Comparison of ENCODE assay signal across 1 cellular context in the genomic region with DNA sequence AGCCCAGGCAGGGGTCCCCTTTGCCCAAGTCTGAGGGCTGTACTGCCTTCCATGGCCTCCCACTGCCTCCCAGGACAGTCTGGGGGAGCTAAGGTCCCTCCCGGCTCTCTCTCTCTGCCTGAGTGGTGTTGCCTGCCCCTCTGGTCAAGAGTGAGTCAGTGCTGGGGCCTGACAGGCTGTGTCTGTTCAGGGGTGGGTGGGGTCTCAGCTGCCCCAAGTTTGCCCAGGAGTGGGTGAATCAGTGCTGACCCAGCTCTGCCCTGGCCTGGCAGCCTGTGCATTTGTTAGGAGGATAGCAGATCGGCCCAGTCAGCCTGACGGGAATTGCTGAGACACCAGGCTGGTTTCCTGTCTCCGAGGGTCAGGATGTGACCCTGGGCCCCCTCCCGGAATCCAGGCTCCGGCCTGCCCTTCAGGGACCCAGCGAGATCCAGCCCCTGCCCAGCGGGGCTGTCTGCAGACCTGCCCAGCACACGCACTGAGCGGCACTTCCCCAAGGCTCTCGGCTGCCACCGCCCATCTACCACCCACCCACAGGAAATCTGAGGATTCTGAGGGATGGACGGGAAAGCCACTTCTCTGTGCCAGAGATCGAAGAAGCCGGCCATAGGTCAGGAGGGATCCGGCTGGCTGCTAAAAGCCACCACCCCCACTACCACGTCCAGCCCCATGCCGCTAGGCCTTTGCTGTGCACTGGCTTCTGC.
A peak's percentile ranks its signal among the peaks of the same experiment; 100 is the strongest.
TF ChIP-seq lines count a peak whose summit lies in the region.

No MANE protein-coding gene starts in this region.

TF ChIP-seq in HepG2, 621 proteins besides CTCF, POLR2A, EP300 and RAD21 (continues in another document):
- TF ChIP-seq, protein P1, sequence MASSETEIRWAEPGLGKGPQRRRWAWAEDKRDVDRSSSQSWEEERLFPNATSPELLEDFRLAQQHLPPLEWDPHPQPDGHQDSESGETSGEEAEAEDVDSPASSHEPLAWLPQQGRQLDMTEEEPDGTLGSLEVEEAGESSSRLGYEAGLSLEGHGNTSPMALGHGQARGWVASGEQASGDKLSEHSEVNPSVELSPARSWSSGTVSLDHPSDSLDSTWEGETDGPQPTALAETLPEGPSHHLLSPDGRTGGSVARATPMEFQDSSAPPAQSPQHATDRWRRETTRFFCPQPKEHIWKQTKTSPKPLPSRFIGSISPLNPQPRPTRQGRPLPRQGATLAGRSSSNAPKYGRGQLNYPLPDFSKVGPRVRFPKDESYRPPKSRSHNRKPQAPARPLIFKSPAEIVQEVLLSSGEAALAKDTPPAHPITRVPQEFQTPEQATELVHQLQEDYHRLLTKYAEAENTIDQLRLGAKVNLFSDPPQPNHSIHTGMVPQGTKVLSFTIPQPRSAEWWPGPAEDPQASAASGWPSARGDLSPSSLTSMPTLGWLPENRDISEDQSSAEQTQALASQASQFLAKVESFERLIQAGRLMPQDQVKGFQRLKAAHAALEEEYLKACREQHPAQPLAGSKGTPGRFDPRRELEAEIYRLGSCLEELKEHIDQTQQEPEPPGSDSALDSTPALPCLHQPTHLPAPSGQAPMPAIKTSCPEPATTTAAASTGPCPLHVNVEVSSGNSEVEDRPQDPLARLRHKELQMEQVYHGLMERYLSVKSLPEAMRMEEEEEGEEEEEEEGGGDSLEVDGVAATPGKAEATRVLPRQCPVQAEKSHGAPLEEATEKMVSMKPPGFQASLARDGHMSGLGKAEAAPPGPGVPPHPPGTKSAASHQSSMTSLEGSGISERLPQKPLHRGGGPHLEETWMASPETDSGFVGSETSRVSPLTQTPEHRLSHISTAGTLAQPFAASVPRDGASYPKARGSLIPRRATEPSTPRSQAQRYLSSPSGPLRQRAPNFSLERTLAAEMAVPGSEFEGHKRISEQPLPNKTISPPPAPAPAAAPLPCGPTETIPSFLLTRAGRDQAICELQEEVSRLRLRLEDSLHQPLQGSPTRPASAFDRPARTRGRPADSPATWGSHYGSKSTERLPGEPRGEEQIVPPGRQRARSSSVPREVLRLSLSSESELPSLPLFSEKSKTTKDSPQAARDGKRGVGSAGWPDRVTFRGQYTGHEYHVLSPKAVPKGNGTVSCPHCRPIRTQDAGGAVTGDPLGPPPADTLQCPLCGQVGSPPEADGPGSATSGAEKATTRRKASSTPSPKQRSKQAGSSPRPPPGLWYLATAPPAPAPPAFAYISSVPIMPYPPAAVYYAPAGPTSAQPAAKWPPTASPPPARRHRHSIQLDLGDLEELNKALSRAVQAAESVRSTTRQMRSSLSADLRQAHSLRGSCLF (CRISPR knock-in tag; IDR thresholded peaks at IDR 0.05; ENCODE audit: borderline replicate concordance) = no peak
- TF ChIP-seq ZNF234 (CRISPR knock-in tag; conservative IDR thresholded peaks at IDR 0.05) = no peak
- no peak for TF ChIP-seq ZNF629 (CRISPR knock-in tag; conservative IDR thresholded peaks at IDR 0.05)
- TF ChIP-seq ZNF800 (CRISPR knock-in tag; IDR thresholded peaks at IDR 0.05) = no peak
- no peak for TF ChIP-seq ZNF713 (CRISPR knock-in tag; IDR thresholded peaks at IDR 0.05)
- TF ChIP-seq FOXK1 (CRISPR knock-in tag; IDR thresholded peaks at IDR 0.05; ENCODE audit: borderline replicate concordance, low read depth) = no peak
- TF ChIP-seq TGIF2 (CRISPR knock-in tag; IDR thresholded peaks at IDR 0.05) = no peak
- no peak for TF ChIP-seq NR1H2 (CRISPR knock-in tag; IDR thresholded peaks at IDR 0.05; ENCODE audit: borderline replicate concordance, low read depth)
- no peak for TF ChIP-seq ZNF746 (CRISPR knock-in tag; IDR thresholded peaks at IDR 0.05)
- TF ChIP-seq STAT6 (CRISPR knock-in tag; IDR thresholded peaks at IDR 0.05; ENCODE audit: borderline replicate concordance) = no peak
- TF ChIP-seq ZNF10 (CRISPR knock-in tag; IDR thresholded peaks at IDR 0.05; ENCODE audit: borderline replicate concordance, low read depth) = no peak
- TF ChIP-seq PAF1 (CRISPR knock-in tag; IDR thresholded peaks at IDR 0.05) = no peak
- 0 out of 2 replicates have a peak, but pooled peaks have one; percentile 47 for TF ChIP-seq NRL (CRISPR knock-in tag; IDR thresholded peaks at IDR 0.05; ENCODE audit: borderline replicate concordance)
- TF ChIP-seq, protein P2, sequence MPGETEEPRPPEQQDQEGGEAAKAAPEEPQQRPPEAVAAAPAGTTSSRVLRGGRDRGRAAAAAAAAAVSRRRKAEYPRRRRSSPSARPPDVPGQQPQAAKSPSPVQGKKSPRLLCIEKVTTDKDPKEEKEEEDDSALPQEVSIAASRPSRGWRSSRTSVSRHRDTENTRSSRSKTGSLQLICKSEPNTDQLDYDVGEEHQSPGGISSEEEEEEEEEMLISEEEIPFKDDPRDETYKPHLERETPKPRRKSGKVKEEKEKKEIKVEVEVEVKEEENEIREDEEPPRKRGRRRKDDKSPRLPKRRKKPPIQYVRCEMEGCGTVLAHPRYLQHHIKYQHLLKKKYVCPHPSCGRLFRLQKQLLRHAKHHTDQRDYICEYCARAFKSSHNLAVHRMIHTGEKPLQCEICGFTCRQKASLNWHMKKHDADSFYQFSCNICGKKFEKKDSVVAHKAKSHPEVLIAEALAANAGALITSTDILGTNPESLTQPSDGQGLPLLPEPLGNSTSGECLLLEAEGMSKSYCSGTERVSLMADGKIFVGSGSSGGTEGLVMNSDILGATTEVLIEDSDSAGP (CRISPR knock-in tag; IDR thresholded peaks at IDR 0.05; ENCODE audit: borderline replicate concordance) = peak; percentile 47; the same call in 1 of the 2 replicates
- TF ChIP-seq, protein P3, sequence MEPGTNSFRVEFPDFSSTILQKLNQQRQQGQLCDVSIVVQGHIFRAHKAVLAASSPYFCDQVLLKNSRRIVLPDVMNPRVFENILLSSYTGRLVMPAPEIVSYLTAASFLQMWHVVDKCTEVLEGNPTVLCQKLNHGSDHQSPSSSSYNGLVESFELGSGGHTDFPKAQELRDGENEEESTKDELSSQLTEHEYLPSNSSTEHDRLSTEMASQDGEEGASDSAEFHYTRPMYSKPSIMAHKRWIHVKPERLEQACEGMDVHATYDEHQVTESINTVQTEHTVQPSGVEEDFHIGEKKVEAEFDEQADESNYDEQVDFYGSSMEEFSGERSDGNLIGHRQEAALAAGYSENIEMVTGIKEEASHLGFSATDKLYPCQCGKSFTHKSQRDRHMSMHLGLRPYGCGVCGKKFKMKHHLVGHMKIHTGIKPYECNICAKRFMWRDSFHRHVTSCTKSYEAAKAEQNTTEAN (CRISPR knock-in tag; conservative IDR thresholded peaks at IDR 0.05) = no peak
- TF ChIP-seq SP2 (CRISPR knock-in tag; IDR thresholded peaks at IDR 0.05) = no peak
- no peak for TF ChIP-seq KDM4B (CRISPR knock-in tag; IDR thresholded peaks at IDR 0.05)
- no peak for TF ChIP-seq FOXM1 (CRISPR knock-in tag; IDR thresholded peaks at IDR 0.05)
- no peak for TF ChIP-seq ZNF275 (CRISPR knock-in tag; IDR thresholded peaks at IDR 0.05; ENCODE audit: borderline replicate concordance)
- TF ChIP-seq PHF8 (CRISPR knock-in tag; IDR thresholded peaks at IDR 0.05) = peak; percentile 30; the same call in 1 of the 2 replicates
- no peak for TF ChIP-seq CBFB (CRISPR knock-in tag; IDR thresholded peaks at IDR 0.05)
- TF ChIP-seq TBX3 (IDR thresholded peaks at IDR 0.05; ENCODE audit: borderline replicate concordance) = no peak
- TF ChIP-seq ZBTB7B (CRISPR knock-in tag; IDR thresholded peaks at IDR 0.05) = 0 out of 2 replicates have a peak, but pooled peaks have one; percentile 37
- TF ChIP-seq NR2C2 (CRISPR knock-in tag; IDR thresholded peaks at IDR 0.05; ENCODE audit: borderline replicate concordance) = 0 out of 2 replicates have a peak, but pooled peaks have one; percentile 38
- TF ChIP-seq, protein P4, sequence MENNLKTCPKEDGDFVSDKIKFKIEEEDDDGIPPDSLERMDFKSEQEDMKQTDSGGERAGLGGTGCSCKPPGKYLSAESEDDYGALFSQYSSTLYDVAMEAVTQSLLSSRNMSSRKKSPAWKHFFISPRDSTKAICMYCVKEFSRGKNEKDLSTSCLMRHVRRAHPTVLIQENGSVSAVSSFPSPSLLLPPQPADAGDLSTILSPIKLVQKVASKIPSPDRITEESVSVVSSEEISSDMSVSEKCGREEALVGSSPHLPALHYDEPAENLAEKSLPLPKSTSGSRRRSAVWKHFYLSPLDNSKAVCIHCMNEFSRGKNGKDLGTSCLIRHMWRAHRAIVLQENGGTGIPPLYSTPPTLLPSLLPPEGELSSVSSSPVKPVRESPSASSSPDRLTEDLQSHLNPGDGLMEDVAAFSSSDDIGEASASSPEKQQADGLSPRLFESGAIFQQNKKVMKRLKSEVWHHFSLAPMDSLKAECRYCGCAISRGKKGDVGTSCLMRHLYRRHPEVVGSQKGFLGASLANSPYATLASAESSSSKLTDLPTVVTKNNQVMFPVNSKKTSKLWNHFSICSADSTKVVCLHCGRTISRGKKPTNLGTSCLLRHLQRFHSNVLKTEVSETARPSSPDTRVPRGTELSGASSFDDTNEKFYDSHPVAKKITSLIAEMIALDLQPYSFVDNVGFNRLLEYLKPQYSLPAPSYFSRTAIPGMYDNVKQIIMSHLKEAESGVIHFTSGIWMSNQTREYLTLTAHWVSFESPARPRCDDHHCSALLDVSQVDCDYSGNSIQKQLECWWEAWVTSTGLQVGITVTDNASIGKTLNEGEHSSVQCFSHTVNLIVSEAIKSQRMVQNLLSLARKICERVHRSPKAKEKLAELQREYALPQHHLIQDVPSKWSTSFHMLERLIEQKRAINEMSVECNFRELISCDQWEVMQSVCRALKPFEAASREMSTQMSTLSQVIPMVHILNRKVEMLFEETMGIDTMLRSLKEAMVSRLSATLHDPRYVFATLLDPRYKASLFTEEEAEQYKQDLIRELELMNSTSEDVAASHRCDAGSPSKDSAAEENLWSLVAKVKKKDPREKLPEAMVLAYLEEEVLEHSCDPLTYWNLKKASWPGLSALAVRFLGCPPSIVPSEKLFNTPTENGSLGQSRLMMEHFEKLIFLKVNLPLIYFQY (CRISPR knock-in tag; IDR thresholded peaks at IDR 0.05; ENCODE audit: borderline replicate concordance) = 0 out of 2 replicates have a peak, but pooled peaks have one; percentile 33
- TF ChIP-seq, protein P5, sequence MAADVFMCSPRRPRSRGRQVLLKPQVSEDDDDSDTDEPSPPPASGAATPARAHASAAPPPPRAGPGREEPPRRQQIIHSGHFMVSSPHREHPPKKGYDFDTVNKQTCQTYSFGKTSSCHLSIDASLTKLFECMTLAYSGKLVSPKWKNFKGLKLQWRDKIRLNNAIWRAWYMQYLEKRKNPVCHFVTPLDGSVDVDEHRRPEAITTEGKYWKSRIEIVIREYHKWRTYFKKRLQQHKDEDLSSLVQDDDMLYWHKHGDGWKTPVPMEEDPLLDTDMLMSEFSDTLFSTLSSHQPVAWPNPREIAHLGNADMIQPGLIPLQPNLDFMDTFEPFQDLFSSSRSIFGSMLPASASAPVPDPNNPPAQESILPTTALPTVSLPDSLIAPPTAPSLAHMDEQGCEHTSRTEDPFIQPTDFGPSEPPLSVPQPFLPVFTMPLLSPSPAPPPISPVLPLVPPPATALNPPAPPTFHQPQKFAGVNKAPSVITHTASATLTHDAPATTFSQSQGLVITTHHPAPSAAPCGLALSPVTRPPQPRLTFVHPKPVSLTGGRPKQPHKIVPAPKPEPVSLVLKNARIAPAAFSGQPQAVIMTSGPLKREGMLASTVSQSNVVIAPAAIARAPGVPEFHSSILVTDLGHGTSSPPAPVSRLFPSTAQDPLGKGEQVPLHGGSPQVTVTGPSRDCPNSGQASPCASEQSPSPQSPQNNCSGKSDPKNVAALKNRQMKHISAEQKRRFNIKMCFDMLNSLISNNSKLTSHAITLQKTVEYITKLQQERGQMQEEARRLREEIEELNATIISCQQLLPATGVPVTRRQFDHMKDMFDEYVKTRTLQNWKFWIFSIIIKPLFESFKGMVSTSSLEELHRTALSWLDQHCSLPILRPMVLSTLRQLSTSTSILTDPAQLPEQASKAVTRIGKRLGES (CRISPR knock-in tag; IDR thresholded peaks at IDR 0.05; ENCODE audit: borderline replicate concordance) = no peak
- no peak for TF ChIP-seq ZNF557 (CRISPR knock-in tag; IDR thresholded peaks at IDR 0.05)
- TF ChIP-seq ZNF703 (CRISPR knock-in tag; IDR thresholded peaks at IDR 0.05; ENCODE audit: borderline replicate concordance) = no peak
- TF ChIP-seq RAD51 (IDR thresholded peaks at IDR 0.05; ENCODE audit: borderline replicate concordance) = no peak
- no peak for TF ChIP-seq KLF12 (CRISPR knock-in tag; IDR thresholded peaks at IDR 0.05; ENCODE audit: borderline replicate concordance)
- no peak for TF ChIP-seq ZNF101 (CRISPR knock-in tag; IDR thresholded peaks at IDR 0.05; ENCODE audit: borderline replicate concordance, low read depth)
- peak; percentile 61; the same call in 1 of the 2 replicates for TF ChIP-seq GABPB1 (CRISPR knock-in tag; IDR thresholded peaks at IDR 0.05)
- peak; percentile 51; the same call in 1 of the 2 replicates for TF ChIP-seq PPARG (CRISPR knock-in tag; conservative IDR thresholded peaks at IDR 0.05)
